ENCODE assay signal across 14 cellular contexts in the genomic region with DNA sequence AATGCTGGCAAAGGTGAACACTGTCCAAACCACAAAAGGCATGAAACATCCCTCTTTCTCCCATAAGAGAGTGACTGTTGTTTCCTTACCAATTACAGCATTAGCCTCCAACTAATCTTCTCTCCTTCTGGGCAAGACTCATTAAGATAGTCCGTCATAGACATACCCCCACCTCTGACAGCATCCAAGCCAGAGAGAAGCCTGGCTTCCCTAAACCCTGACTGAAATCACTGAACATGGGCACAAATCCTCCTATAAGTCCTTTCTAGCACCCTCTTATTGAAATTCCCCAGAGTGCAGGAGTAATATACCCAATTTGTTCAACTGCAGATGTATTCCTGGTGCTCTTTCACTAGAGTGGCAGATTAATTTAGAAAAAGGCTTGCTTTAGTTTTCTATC.
"Had no signal": no experiment of that assay in that cellular context is flagged by ENCODE, and none has a peak within 500 bp of the region (broad histone marks: within the 10 kb centered on the region; RNA-seq: fewer than 3 reads in every experiment).

No MANE protein-coding gene starts in this region.

- H3K4me3 Mint-ChIP-seq: activated B cell treated with CpG ODN at 0.5 μM for 24 hours had no signal

- H3K27me3 ChIP-seq: body of pancreas, esophagus squamous epithelium, ovary, transverse colon had no signal

- H3K36me3 Mint-ChIP-seq: natural killer cell treated with Interleukin-12 subunit alpha and Interleukin-12 subunit beta and Interleukin-15 and Interleukin-18, amount 100 ng/mL, for 72 hours had no signal

- ATAC-seq: activated naive CD4-positive, alpha-beta T cell treated with anti-CD3 and anti-CD28 coated beads, Interleukin-2, amount 50 U/mL, for 72 hours; body of pancreas; natural killer cell treated with Interleukin-12 subunit alpha and Interleukin-12 subunit beta and Interleukin-15 and Interleukin-18, amount 100 ng/mL, for 72 hours; sciatic nerve; stimulated activated naive CD8-positive, alpha-beta T cell treated with anti-CD3 and anti-CD28 coated beads, Interleukin-15, Interleukin-2, amounts not matched to agents 100 U/mL and 50 U/mL, for 24 hours had no signal

- DNase-seq: activated B cell treated with CpG ODN at 0.5 μM for 24 hours; activated CD4-positive, alpha-beta T cell treated with anti-CD3 and anti-CD28 coated beads for 48 hours; amygdala; body of pancreas; effector CD8-positive, alpha-beta T cell; esophagus squamous epithelium; kidney glomerular epithelial cell; mesendoderm; ovary; stimulated activated naive CD8-positive, alpha-beta T cell treated with anti-CD3 and anti-CD28 coated beads, Interleukin-15, Interleukin-2, amounts not matched to agents 100 U/mL and 50 U/mL, for 24 hours; transverse colon had no signal

- H3K4me3 ChIP-seq: body of pancreas, esophagus squamous epithelium, ovary, transverse colon had no signal

- H3K9me3 ChIP-seq: body of pancreas, esophagus squamous epithelium, ovary, transverse colon had no signal

- H3K27ac ChIP-seq: body of pancreas, esophagus squamous epithelium, ovary, transverse colon had no signal

- H3K27ac Mint-ChIP-seq: activated B cell treated with CpG ODN at 0.5 μM for 24 hours; activated naive CD4-positive, alpha-beta T cell treated with anti-CD3 and anti-CD28 coated beads, Interleukin-2, amount 50 U/mL, for 72 hours; natural killer cell treated with Interleukin-12 subunit alpha and Interleukin-12 subunit beta and Interleukin-15 and Interleukin-18, amount 100 ng/mL, for 72 hours had no signal

- H3K9me3 Mint-ChIP-seq: activated B cell treated with CpG ODN at 0.5 μM for 24 hours; activated naive CD4-positive, alpha-beta T cell treated with anti-CD3 and anti-CD28 coated beads, Interleukin-2, amount 50 U/mL, for 72 hours; natural killer cell treated with Interleukin-12 subunit alpha and Interleukin-12 subunit beta and Interleukin-15 and Interleukin-18, amount 100 ng/mL, for 72 hours had no signal

- H3K27me3 Mint-ChIP-seq: activated B cell treated with CpG ODN at 0.5 μM for 24 hours had no signal

- H3K36me3 ChIP-seq: ovary had no signal
